1 cellular context compared by ENCODE assay signal in genomic region chr3:141286856-141287255, GRCh38.
TF ChIP-seq lines count a peak whose summit lies in the region.

No MANE protein-coding gene starts in this region.

TF ChIP-seq in GM12878, 131 proteins besides CTCF, POLR2A, EP300 and RAD21 (continued from another document):
- no peak for TF ChIP-seq BCLAF1 (IDR thresholded peaks at IDR 0.05)
- TF ChIP-seq, protein P1, sequence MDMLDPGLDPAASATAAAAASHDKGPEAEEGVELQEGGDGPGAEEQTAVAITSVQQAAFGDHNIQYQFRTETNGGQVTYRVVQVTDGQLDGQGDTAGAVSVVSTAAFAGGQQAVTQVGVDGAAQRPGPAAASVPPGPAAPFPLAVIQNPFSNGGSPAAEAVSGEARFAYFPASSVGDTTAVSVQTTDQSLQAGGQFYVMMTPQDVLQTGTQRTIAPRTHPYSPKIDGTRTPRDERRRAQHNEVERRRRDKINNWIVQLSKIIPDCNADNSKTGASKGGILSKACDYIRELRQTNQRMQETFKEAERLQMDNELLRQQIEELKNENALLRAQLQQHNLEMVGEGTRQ (IDR thresholded peaks at IDR 0.05; ENCODE audit: borderline replicate concordance, low read depth, low read length), result no peak
- no peak for TF ChIP-seq ZNF24 (IDR thresholded peaks at IDR 0.05)
- 0 out of 2 replicates have a peak, but pooled peaks have one; percentile 20 for TF ChIP-seq RUNX3 (IDR thresholded peaks at IDR 0.05; ENCODE audit: low read length)
- 0 out of 2 replicates have a peak, but pooled peaks have one; percentile 7 for TF ChIP-seq PAX5 (IDR thresholded peaks at IDR 0.05; ENCODE audit: borderline replicate concordance, low read depth, low read length)
- TF ChIP-seq BACH1 (IDR thresholded peaks at IDR 0.05; ENCODE audit: borderline replicate concordance), result no peak
- no peak for TF ChIP-seq PRDM15 (CRISPR knock-in tag; IDR thresholded peaks at IDR 0.05)
- TF ChIP-seq IKZF2 (IDR thresholded peaks at IDR 0.05), result 0 out of 4 replicates have a peak, but pooled peaks of 1 of the 2 experiments have one; percentile 9
- no peak for TF ChIP-seq KDM1A (IDR thresholded peaks at IDR 0.05; ENCODE audit: borderline replicate concordance)
- TF ChIP-seq REST (IDR thresholded peaks at IDR 0.05; ENCODE audit: low read depth, low read length), result no peak
- TF ChIP-seq PKNOX1 (IDR thresholded peaks at IDR 0.05), result peak; percentile 18; the same call in 1 of the 2 replicates
- TF ChIP-seq TAF1 (IDR thresholded peaks at IDR 0.05; ENCODE audit: borderline replicate concordance, low read depth, low read length), result 0 out of 2 replicates have a peak, but pooled peaks have one; percentile 14
